ENCODE assay signal across 12 cellular contexts in genomic region chr3:169658311-169658931, GRCh38. TPM values are rescaled to one million over a fixed set of nuclear protein-coding genes. Genes with fewer than 3 reads are reported as not detected.
DNase-seq lines count a peak whose midpoint lies in the region; ATAC-seq, FAIRE-seq and TF ChIP-seq lines count a peak whose summit lies in the region.
"Had no signal": no experiment of that assay in that cellular context is flagged by ENCODE, and none has a peak within 500 bp of the region (broad histone marks: within the 10 kb centered on the region; RNA-seq: fewer than 3 reads in every experiment).

No MANE protein-coding gene starts in this region.

- H3K4me2 ChIP-seq in endothelial cell of umbilical vein (ENCODE audit: insufficient read depth, low read length) (peak overlapping the region; percentile 97), mesendoderm (ENCODE audit: low read length) (peak overlapping the region; percentile 35)

- CTCF ChIA-PET in activated CD8-positive, alpha-beta T cell treated with anti-CD3 and anti-CD28 coated beads for 36 hours (lab: Charles Lee), result interaction anchor here (0.8 to 0.9 kb wide), 2 partner anchors 10 to 509 kb away, joined by 3 read pairs; no protein-coding TSS in a partner anchor
- CTCF ChIA-PET in activated CD8-positive, alpha-beta T cell treated with anti-CD3 and anti-CD28 coated beads, Interleukin-2, amount 10 ng/mL, durations not matched to agents 7 days and 5 days (lab: Charles Lee), result interaction anchor here (1.7 kb wide), 1 partner anchor 509 kb away, joined by 6 read pairs; no protein-coding TSS in a partner anchor
- CTCF ChIA-PET in endothelial cell of umbilical vein (lab: Charles Lee), result interaction anchor here (1.2 to 6.3 kb wide), 4 partner anchors 161 to 510 kb away, joined by 3 to 86 read pairs (median 38); no protein-coding TSS in a partner anchor

- no peak for TF ChIP-seq POLR2A in endothelial cell of umbilical vein (IDR thresholded peaks at IDR 0.05; ENCODE audit: low read depth, low read length)

- no TSS peak for BruUV-seq in endothelial cell of umbilical vein (replicated peaks; lab: Mats Ljungman, UMichigan)

- H3K9ac ChIP-seq in endothelial cell of umbilical vein (replicated peaks; ENCODE audit: extremely low read depth, insufficient read depth, low read length), result peak overlapping the region; percentile 87
- peak overlapping the region; percentile 3 for H3K9ac ChIP-seq in mesendoderm (ENCODE audit: low read length)

- no peak overlapping the region for H3K27ac Mint-ChIP-seq in activated CD8-positive, alpha-beta T cell treated with anti-CD3 and anti-CD28 coated beads for 36 hours
- no peak overlapping the region for H3K27ac Mint-ChIP-seq in activated CD8-positive, alpha-beta T cell treated with anti-CD3 and anti-CD28 coated beads, Interleukin-2, amount 10 ng/mL, durations not matched to agents 7 days and 5 days
- peak overlapping the region; percentile 63 for H3K27ac Mint-ChIP-seq in type B pancreatic cell
- H3K27ac Mint-ChIP-seq: activated CD8-positive, alpha-beta memory T cell treated with anti-CD3 and anti-CD28 coated beads, Interleukin-2, amount 10 ng/mL, durations not matched to agents 7 days and 5 days had no signal

- peaks cover 89% of the 10 kb centered on the region for H3K79me2 ChIP-seq in endothelial cell of umbilical vein (ENCODE audit: control insufficient read depth, insufficient read depth, low read length)
- no peaks in the 10 kb centered on the region for H3K79me2 ChIP-seq in mesendoderm (ENCODE audit: control insufficient read depth, insufficient read depth, low read length)

- TF ChIP-seq CTCF in activated CD8-positive, alpha-beta T cell treated with anti-CD3 and anti-CD28 coated beads for 36 hours (IDR thresholded peaks at IDR 0.05), result no peak
- TF ChIP-seq CTCF in endothelial cell of umbilical vein (IDR thresholded peaks at IDR 0.05; ENCODE audit: extremely low read depth in 1 of 2, insufficient read depth in 1 of 2, low read depth in 1 of 2, low read length in 2 of 2) (no peak), type B pancreatic cell (conservative IDR thresholded peaks at IDR 0.05) (no peak)

- H3K36me3 ChIP-seq in endothelial cell of umbilical vein (ENCODE audit: control insufficient read depth in 2 of 2, extremely low read depth in 1 of 2, insufficient read depth in 2 of 2, low read length in 2 of 2) (no peaks in the 10 kb centered on the region), mesendoderm (ENCODE audit: control insufficient read depth, insufficient read depth, low read length) (no peaks in the 10 kb centered on the region)

- no peak overlapping the region for H2AK5ac ChIP-seq in mesendoderm (ENCODE audit: low read length)

- FAIRE-seq in endothelial cell of umbilical vein (lab: Jason Lieb, UNC), result peak; percentile 60
- FAIRE-seq: colon, urothelium cell line had no signal

- peak overlapping the region; percentile 73 for H3K56ac ChIP-seq in mesendoderm (ENCODE audit: low read length)

- no peak overlapping the region for H4K8ac ChIP-seq in mesendoderm (ENCODE audit: low read depth, low read length)

- H3K23ac ChIP-seq in mesendoderm (ENCODE audit: low read length), result no peak overlapping the region

- H2BK5ac ChIP-seq in mesendoderm (ENCODE audit: low read length), result no peak overlapping the region

- peak overlapping the region; percentile 20 for H3K4me3 Mint-ChIP-seq in activated CD8-positive, alpha-beta T cell treated with anti-CD3 and anti-CD28 coated beads for 36 hours
- H3K4me3 Mint-ChIP-seq in activated CD8-positive, alpha-beta T cell treated with anti-CD3 and anti-CD28 coated beads, Interleukin-2, amount 10 ng/mL, durations not matched to agents 7 days and 5 days, result no peak overlapping the region
- peak overlapping the region; percentile 80 for H3K4me3 Mint-ChIP-seq in type B pancreatic cell
- H3K4me3 Mint-ChIP-seq: activated CD8-positive, alpha-beta memory T cell treated with anti-CD3 and anti-CD28 coated beads, Interleukin-2, amount 10 ng/mL, durations not matched to agents 7 days and 5 days had no signal

- H3K27me3 ChIP-seq in endothelial cell of umbilical vein (ENCODE audit: control insufficient read depth in 2 of 2, insufficient read depth in 2 of 2, low read length in 2 of 2), result no peaks in the 10 kb centered on the region
- peaks cover 12% of the 10 kb centered on the region for H3K27me3 ChIP-seq in mesendoderm (ENCODE audit: insufficient read depth, low read length, poor library complexity)

- H3K4me3 ChIP-seq in endothelial cell of umbilical vein (replicated peaks in 1 of 3; ENCODE audit: insufficient read depth in 1 of 3, low read depth in 1 of 3, low read length in 3 of 3) (peak overlapping the region; percentile 5 to 64 (median 30)), mesendoderm (ENCODE audit: low read length) (no peak overlapping the region)

- peak; percentile 49 for DNase-seq in activated CD8-positive, alpha-beta T cell treated with anti-CD3 and anti-CD28 coated beads for 36 hours
- DNase-seq in activated CD8-positive, alpha-beta T cell treated with anti-CD3 and anti-CD28 coated beads, Interleukin-2, amount 10 ng/mL, durations not matched to agents 7 days and 5 days, result no peak
- DNase-seq in endothelial cell of umbilical vein (ENCODE audit: low read depth, low spot score), result peak; percentile 70
- DNase-seq in mesendoderm, result no peak
- DNase-seq in type B pancreatic cell (ENCODE audit: extremely low spot score, unreplicated experiment), result no peak
- DNase-seq: activated CD8-positive, alpha-beta memory T cell treated with anti-CD3 and anti-CD28 coated beads, Interleukin-2, amount 10 ng/mL, durations not matched to agents 7 days and 5 days; NCI-H1105 had no signal

- H3K27me3 Mint-ChIP-seq in activated CD8-positive, alpha-beta T cell treated with anti-CD3 and anti-CD28 coated beads for 36 hours, result peaks cover 63% of the 10 kb centered on the region
- peaks cover 75% of the 10 kb centered on the region for H3K27me3 Mint-ChIP-seq in activated CD8-positive, alpha-beta T cell treated with anti-CD3 and anti-CD28 coated beads, Interleukin-2, amount 10 ng/mL, durations not matched to agents 7 days and 5 days (ENCODE audit: low read depth)
- H3K27me3 Mint-ChIP-seq in type B pancreatic cell, result peaks cover 75% of the 10 kb centered on the region

- H3K79me1 ChIP-seq in mesendoderm (ENCODE audit: low read length), result no peaks in the 10 kb centered on the region

- no peak overlapping the region for H4K5ac ChIP-seq in mesendoderm (ENCODE audit: low read length)

- no peaks in the 10 kb centered on the region for H3K9me3 ChIP-seq in endothelial cell of umbilical vein (replicated peaks; ENCODE audit: control insufficient read depth, insufficient read depth, low read length)

- no peaks in the 10 kb centered on the region for H3K9me1 ChIP-seq in endothelial cell of umbilical vein (replicated peaks; ENCODE audit: control insufficient read depth, extremely low read depth, insufficient read depth, low read length)

- peak overlapping the region; percentile 58 for H2AFZ ChIP-seq in endothelial cell of umbilical vein (ENCODE audit: low read depth, low read length)

- H3K36me3 Mint-ChIP-seq in activated CD8-positive, alpha-beta T cell treated with anti-CD3 and anti-CD28 coated beads for 36 hours (ENCODE audit: low read depth), result no peaks in the 10 kb centered on the region
- no peaks in the 10 kb centered on the region for H3K36me3 Mint-ChIP-seq in activated CD8-positive, alpha-beta T cell treated with anti-CD3 and anti-CD28 coated beads, Interleukin-2, amount 10 ng/mL, durations not matched to agents 7 days and 5 days (ENCODE audit: low read depth)
- H3K36me3 Mint-ChIP-seq in type B pancreatic cell, result no peaks in the 10 kb centered on the region
- H3K36me3 Mint-ChIP-seq: activated CD8-positive, alpha-beta memory T cell treated with anti-CD3 and anti-CD28 coated beads, Interleukin-2, amount 10 ng/mL, durations not matched to agents 7 days and 5 days had no signal

- H3K4me1 ChIP-seq in endothelial cell of umbilical vein (ENCODE audit: control insufficient read depth, extremely low read depth, insufficient read depth, low read length) (peaks cover 34% of the 10 kb centered on the region), mesendoderm (ENCODE audit: control insufficient read depth, low read depth, low read length) (peaks cover 7% of the 10 kb centered on the region)

- intact Hi-C loops in activated CD8-positive, alpha-beta T cell treated with anti-CD3 and anti-CD28 coated beads for 36 hours (cut with micrococcal nuclease), result no loop called here
- intact Hi-C loops in endothelial cell of umbilical vein (cut with micrococcal nuclease), result no loop called here

- H3K9me3 Mint-ChIP-seq in activated CD8-positive, alpha-beta T cell treated with anti-CD3 and anti-CD28 coated beads for 36 hours, result no peaks in the 10 kb centered on the region
- H3K9me3 Mint-ChIP-seq in activated CD8-positive, alpha-beta T cell treated with anti-CD3 and anti-CD28 coated beads, Interleukin-2, amount 10 ng/mL, durations not matched to agents 7 days and 5 days (ENCODE audit: insufficient read depth), result no peaks in the 10 kb centered on the region
- no peaks in the 10 kb centered on the region for H3K9me3 Mint-ChIP-seq in type B pancreatic cell

- WGBS in mesendoderm (ENCODE audit: extremely low coverage, insufficient coverage, low lambda C conversion rate), result no CpG with 5 or more reads among the region's 25 CpGs

- dilution Hi-C loops in endothelial cell of umbilical vein (cut with MboI; ENCODE audit: extremely low pct_ligation_motif_present, low sequenced_read_pairs), result no loop called here

- POLR2A ChIA-PET in activated CD8-positive, alpha-beta T cell treated with anti-CD3 and anti-CD28 coated beads for 36 hours (lab: Charles Lee), result no interaction called here
- POLR2A ChIA-PET in activated CD8-positive, alpha-beta T cell treated with anti-CD3 and anti-CD28 coated beads, Interleukin-2, amount 10 ng/mL, durations not matched to agents 7 days and 5 days (lab: Charles Lee), result no interaction called here
- POLR2A ChIA-PET in endothelial cell of umbilical vein (lab: Charles Lee), result interaction anchor here (0.6 kb wide), 1 partner anchor 327 kb away, joined by 3 read pairs; no protein-coding TSS in a partner anchor

- no peak overlapping the region for H3K4ac ChIP-seq in mesendoderm (ENCODE audit: low read depth, low read length)

- ATAC-seq in activated CD8-positive, alpha-beta T cell treated with anti-CD3 and anti-CD28 coated beads for 36 hours, result peak; percentile 52
- no peak for ATAC-seq in activated CD8-positive, alpha-beta T cell treated with anti-CD3 and anti-CD28 coated beads, Interleukin-2, amount 10 ng/mL, durations not matched to agents 7 days and 5 days
- no peak for ATAC-seq in GM19324 (IDR thresholded peaks at IDR 0.05; ENCODE audit: low FRiP score, unreplicated experiment)
- ATAC-seq in GM21723 (IDR thresholded peaks at IDR 0.05; ENCODE audit: unreplicated experiment), result no peak
- no peak for ATAC-seq in HG03442 (IDR thresholded peaks at IDR 0.05; ENCODE audit: unreplicated experiment)
- ATAC-seq: activated CD8-positive, alpha-beta memory T cell treated with anti-CD3 and anti-CD28 coated beads, Interleukin-2, amount 10 ng/mL, durations not matched to agents 7 days and 5 days had no signal

- peaks cover 32% of the 10 kb centered on the region for H3K4me1 Mint-ChIP-seq in activated CD8-positive, alpha-beta T cell treated with anti-CD3 and anti-CD28 coated beads for 36 hours (ENCODE audit: low read depth)
- H3K4me1 Mint-ChIP-seq in activated CD8-positive, alpha-beta T cell treated with anti-CD3 and anti-CD28 coated beads, Interleukin-2, amount 10 ng/mL, durations not matched to agents 7 days and 5 days (ENCODE audit: low read depth), result peaks cover 29% of the 10 kb centered on the region
- H3K4me1 Mint-ChIP-seq in type B pancreatic cell (ENCODE audit: unreplicated experiment), result peaks cover 53% of the 10 kb centered on the region

- no peak overlapping the region for H3K18ac ChIP-seq in mesendoderm (ENCODE audit: low read length)

- no peaks in the 10 kb centered on the region for H4K20me1 ChIP-seq in endothelial cell of umbilical vein (replicated peaks; ENCODE audit: control insufficient read depth, extremely low read depth, insufficient read depth, low read length)

- H3K27ac ChIP-seq in endothelial cell of umbilical vein (ENCODE audit: insufficient read depth, low read depth, low read length) (peak overlapping the region; percentile 81), mesendoderm (ENCODE audit: low read depth, low read length) (no peak overlapping the region)

- H2BK15ac ChIP-seq in mesendoderm (replicated peaks; ENCODE audit: low read depth), result no peak overlapping the region

- H2BK120ac ChIP-seq in mesendoderm (ENCODE audit: low read depth, low read length), result no peak overlapping the region

RNA-seq across cellular contexts. Expression of gene MECOM, which starts 5.1 kb away (rescaled TPM):
- total RNA-seq in activated CD8-positive, alpha-beta T cell treated with anti-CD3 and anti-CD28 coated beads for 36 hours, result not detected
- not detected for total RNA-seq in activated CD8-positive, alpha-beta T cell treated with anti-CD3 and anti-CD28 coated beads, Interleukin-2, amount 10 ng/mL, durations not matched to agents 7 days and 5 days
- total RNA-seq in endothelial cell of umbilical vein, result 117 and 123 TPM in 2 replicates
- polyA plus RNA-seq in endothelial cell of umbilical vein, result 24.0 and 29.0 TPM in 2 replicates
- 28.8 and 29.8 TPM in 2 replicates for polyA plus RNA-seq in endothelial cell of umbilical vein (2011; cell fraction: cytosol; rRNA removed)
- 110 and 114 TPM in 2 replicates for polyA plus RNA-seq in endothelial cell of umbilical vein (2011; cell fraction: nucleus; rRNA removed)
- 52.5 and 57.5 TPM in 2 replicates for polyA plus RNA-seq in endothelial cell of umbilical vein (2012)
- 190 and 213 TPM in 2 replicates for polyA minus RNA-seq in endothelial cell of umbilical vein
- polyA minus RNA-seq in endothelial cell of umbilical vein (2011; cell fraction: cytosol; rRNA and poly(A)+ RNA removed), result 5.3 TPM
- polyA minus RNA-seq in endothelial cell of umbilical vein (2011; cell fraction: nucleus; rRNA and poly(A)+ RNA removed), result 447 and 494 TPM in 2 replicates
- polyA plus RNA-seq in mesendoderm (2013, experiment 1 of 2), result 0.94 TPM
- polyA plus RNA-seq in mesendoderm (2013, experiment 2 of 2), result 0.74 TPM
- total RNA-seq in type B pancreatic cell (ENCODE audit: low replicate concordance), result 21.1 and 51.1 TPM in 2 replicates
- total RNA-seq: activated CD8-positive, alpha-beta memory T cell treated with anti-CD3 and anti-CD28 coated beads, Interleukin-2, amount 10 ng/mL, durations not matched to agents 7 days and 5 days had no signal

Comparison
In these comparisons a context has a peak if more than half of its experiments do, and no peak if none do; other contexts are left out.
1. DNase-seq: peak in activated CD8-positive, alpha-beta T cell treated with anti-CD3 and anti-CD28 coated beads for 36 hours (single experiment) and endothelial cell of umbilical vein (single experiment); none in activated CD8-positive, alpha-beta T cell treated with anti-CD3 and anti-CD28 coated beads, Interleukin-2, amount 10 ng/mL, durations not matched to agents 7 days and 5 days (single experiment), mesendoderm (single experiment) and type B pancreatic cell (single experiment).
2. RNA of gene MECOM, which starts 5.1 kb away (total RNA-seq): 117 to 123 TPM in endothelial cell of umbilical vein and 21.1 to 51.1 TPM in type B pancreatic cell; not detected in activated CD8-positive, alpha-beta T cell treated with anti-CD3 and anti-CD28 coated beads for 36 hours and not detected in activated CD8-positive, alpha-beta T cell treated with anti-CD3 and anti-CD28 coated beads, Interleukin-2, amount 10 ng/mL, durations not matched to agents 7 days and 5 days; every median in the first group is over 10 times any median in the second.